ENCODE assay signal across 9 cellular contexts in the genomic region with DNA sequence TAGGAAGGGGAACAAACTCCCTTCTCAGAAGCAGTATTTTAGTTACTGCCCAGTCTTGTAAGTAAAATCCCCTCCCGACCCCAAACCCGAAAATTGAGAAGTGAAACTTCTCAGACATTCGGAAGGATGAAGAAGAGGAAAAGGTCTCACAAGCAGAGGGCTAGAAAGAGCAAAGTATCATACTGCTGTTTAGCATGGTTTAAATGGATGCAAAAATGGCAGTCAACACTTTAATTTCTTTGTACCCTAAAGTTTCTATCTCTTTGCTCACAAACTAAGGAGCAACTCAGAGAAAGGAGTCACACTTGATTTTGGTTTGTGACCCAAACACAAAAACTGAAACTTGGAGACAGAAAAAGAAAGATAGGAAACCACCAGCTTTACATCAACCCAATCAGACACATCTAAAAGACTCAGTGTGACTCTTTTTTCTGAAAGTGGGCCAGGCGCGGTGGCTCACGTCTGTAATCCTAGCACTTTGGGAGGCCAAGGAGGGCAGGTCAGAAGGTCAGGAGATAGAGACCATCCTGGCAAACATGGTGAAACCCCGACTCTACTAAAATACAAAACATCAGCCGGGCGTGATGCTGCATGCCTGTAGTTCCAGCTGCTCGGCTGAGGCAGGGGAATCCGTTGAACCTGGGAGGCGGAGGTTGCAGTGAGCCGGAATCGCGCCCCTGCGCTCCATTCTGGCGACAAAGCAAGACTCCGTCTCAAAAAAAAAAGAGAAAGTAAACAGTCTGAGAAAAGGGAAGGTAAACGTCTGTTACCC.
A peak's percentile ranks its signal among the peaks of the same experiment; 100 is the strongest.
DNase-seq lines count a peak whose midpoint lies in the region; ATAC-seq and TF ChIP-seq lines count a peak whose summit lies in the region.
"Had no signal": no experiment of that assay in that cellular context is flagged by ENCODE, and none has a peak within 500 bp of the region (broad histone marks: within the 10 kb centered on the region; RNA-seq: fewer than 3 reads in every experiment).

No MANE protein-coding gene starts in this region.

- H3K4me3 ChIP-seq in right lobe of liver, result peak overlapping the region; percentile 14 to 39 (median 35)

- no peak for TF ChIP-seq POLR2A in right lobe of liver (IDR thresholded peaks at IDR 0.05)

- intact Hi-C loops in right lobe of liver (cut with DNase I), result no loop called here

- H3K9me3 ChIP-seq in right lobe of liver, result no peaks in the 10 kb centered on the region

- DNase-seq in right lobe of liver (peak in 1 of 3 donors; percentile 29), GOT3 (lab: John Stamatoyannopoulos, UW) (no peak), COLO829 (ENCODE audit: low spot score) (no peak), AG08395 (ENCODE audit: low spot score) (no peak)
- no peak for DNase-seq in activated CD4-positive, alpha-beta T cell treated with anti-CD3 and anti-CD28 coated beads, Interleukin-2, amount 50 U/mL, for 48 hours
- DNase-seq: activated gamma-delta T cell had no signal

- ATAC-seq in GM18868 (IDR thresholded peaks at IDR 0.05; ENCODE audit: unreplicated experiment), result peak; percentile 75
- ATAC-seq in GM21576 (IDR thresholded peaks at IDR 0.05; ENCODE audit: unreplicated experiment), result peak; percentile 72
- ATAC-seq in HG03442 (IDR thresholded peaks at IDR 0.05; ENCODE audit: unreplicated experiment), result peak; percentile 74
- peak; percentile 54 to 74 (median 65) for ATAC-seq in right lobe of liver

- no peak for TF ChIP-seq CTCF in right lobe of liver (IDR thresholded peaks at IDR 0.05)

- no peaks in the 10 kb centered on the region for H3K27me3 ChIP-seq in right lobe of liver

- WGBS in right lobe of liver (ENCODE audit: insufficient coverage, low coverage, low lambda C conversion rate, missing lambda C conversion rate), result 31% methylated on average over 18 of the region's 19 CpGs

- no peaks in the 10 kb centered on the region for H3K36me3 ChIP-seq in right lobe of liver

- peaks cover 0 to 5% (median 0%) of the 10 kb centered on the region in 4 donors for H3K4me1 ChIP-seq in right lobe of liver

- H3K27ac ChIP-seq in right lobe of liver, result no peak overlapping the region
